ENCODE assay signal across 17 cellular contexts in the genomic region with DNA sequence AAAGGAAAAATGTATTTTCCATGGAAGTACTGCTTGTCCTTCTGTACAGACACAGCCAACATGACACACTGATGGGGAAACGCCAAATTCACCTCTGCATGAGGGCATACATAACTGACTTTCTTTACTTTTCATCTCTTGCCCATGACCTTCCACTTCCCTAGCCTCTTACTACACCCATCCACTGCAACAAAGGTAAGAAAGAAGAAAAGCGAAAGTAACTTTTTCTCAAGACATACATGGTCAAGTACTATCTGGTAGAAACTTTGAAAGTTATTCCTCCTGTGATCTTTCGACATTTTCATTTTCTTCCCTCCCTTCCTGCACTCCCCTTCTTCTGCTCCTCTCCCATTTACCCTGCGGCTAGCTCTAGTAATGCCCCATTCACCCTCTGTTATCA.
"Had no signal": no experiment of that assay in that cellular context is flagged by ENCODE, and none has a peak within 500 bp of the region (broad histone marks: within the 10 kb centered on the region; RNA-seq: fewer than 3 reads in every experiment).

No MANE protein-coding gene starts in this region.

- H3K9me3 ChIP-seq: adrenal gland, gastroesophageal sphincter, lower lobe of right lung, pancreas, sigmoid colon, tibial artery had no signal

- H3K27ac ChIP-seq: adrenal gland, gastroesophageal sphincter, lower lobe of right lung, pancreas, sigmoid colon, tibial artery had no signal

- DNase-seq: activated CD4-positive, alpha-beta memory T cell treated with anti-CD3 and anti-CD28 coated beads for 36 hours; activated CD4-positive, CD25-positive, alpha-beta regulatory T cell treated with anti-CD3 and anti-CD28 coated beads, Interleukin-2, amount 50 U/mL, for 72 hours; activated gamma-delta T cell treated with Interleukin-2 at 50 U/mL for 16 hours; activated T-cell treated with anti-CD3 and anti-CD28 coated beads, Interleukin-2, amount 50 U/mL, for 48 hours; adrenal gland; caudate nucleus; erythroblast; left cardiac atrium; lower lobe of right lung; midbrain; pancreas; sigmoid colon; stimulated activated CD4-positive, alpha-beta T cell treated with anti-CD3 and anti-CD28 coated beads, Interleukin-1b, Interleukin-23, amount 100 ng/mL, for 48 hours; T-cell; T-helper 9 cell; tibial artery had no signal

- H3K27me3 Mint-ChIP-seq: activated CD4-positive, alpha-beta memory T cell treated with anti-CD3 and anti-CD28 coated beads for 36 hours; T-cell had no signal

- H3K36me3 ChIP-seq: adrenal gland had no signal

- ATAC-seq: gastroesophageal sphincter, left cardiac atrium, lower lobe of right lung, pancreas, T-cell had no signal

- H3K9me3 Mint-ChIP-seq: activated CD4-positive, alpha-beta memory T cell treated with anti-CD3 and anti-CD28 coated beads for 36 hours; T-cell had no signal

- H3K27ac Mint-ChIP-seq: activated CD4-positive, alpha-beta memory T cell treated with anti-CD3 and anti-CD28 coated beads for 36 hours had no signal

- H3K4me3 Mint-ChIP-seq: activated CD4-positive, alpha-beta memory T cell treated with anti-CD3 and anti-CD28 coated beads for 36 hours; T-cell had no signal
